13 cellular contexts compared by ENCODE assay signal in genomic region chr16:86498661-86499493, GRCh38. TPM values are rescaled to one million over a fixed set of nuclear protein-coding genes. Genes with fewer than 3 reads are reported as not detected.
A peak's percentile ranks its signal among the peaks of the same experiment; 100 is the strongest.
DNase-seq lines count a peak whose midpoint lies in the region; ATAC-seq, FAIRE-seq and TF ChIP-seq lines count a peak whose summit lies in the region.
"Had no signal": no experiment of that assay in that cellular context is flagged by ENCODE, and none has a peak within 500 bp of the region (broad histone marks: within the 10 kb centered on the region; RNA-seq: fewer than 3 reads in every experiment).

No MANE protein-coding gene starts in this region.

- CTCF ChIA-PET in HepG2 (lab: Yijun Ruan, JAX; ENCODE audit: low intra/inter-chr PET ratio, low total read pairs), result no interaction called here

- H3K79me2 ChIP-seq in HepG2 (ENCODE audit: insufficient read depth, low read length) (no peaks in the 10 kb centered on the region), neural progenitor cell (ENCODE audit: low read depth) (no peaks in the 10 kb centered on the region)

- H3K27ac Mint-ChIP-seq in neural progenitor cell, result no peak overlapping the region

- peaks cover 92% of the 10 kb centered on the region for H3K27me3 Mint-ChIP-seq in neural progenitor cell (ENCODE audit: insufficient read depth, low read depth)

- H3K9ac ChIP-seq in HepG2 (ENCODE audit: insufficient read depth, low read depth, low read length) (no peak overlapping the region), neural progenitor cell (no peak overlapping the region)

- H3K9me3 Mint-ChIP-seq in neural progenitor cell, result no peaks in the 10 kb centered on the region
- H3K9me3 Mint-ChIP-seq: central memory CD8-positive, alpha-beta T cell had no signal

- peaks cover 33% of the 10 kb centered on the region for H3F3A ChIP-seq in neural progenitor cell (ENCODE audit: low read depth)

- TF ChIP-seq EP300 in HepG2 (IDR thresholded peaks at IDR 0.05; ENCODE audit: low read depth in 2 of 2, low read length in 2 of 2) (no peak), HepG2 (CRISPR knock-in tag; IDR thresholded peaks at IDR 0.05; ENCODE audit: borderline replicate concordance) (no peak)

- no peak for ATAC-seq in HepG2
- ATAC-seq in right lobe of liver, result no peak
- no peak for ATAC-seq in HG03175 (IDR thresholded peaks at IDR 0.05; ENCODE audit: unreplicated experiment)

- no peaks in the 10 kb centered on the region; the same call in 1 of the 2 replicates for H4K20me1 ChIP-seq in HepG2 (ENCODE audit: insufficient read depth, low read length)
- peaks cover 100% of the 10 kb centered on the region for H4K20me1 ChIP-seq in neural progenitor cell (ENCODE audit: low read depth)

- H3K4me1 ChIP-seq in HepG2 (ENCODE audit: insufficient read depth, low read length) (peaks cover 9% of the 10 kb centered on the region; the same call in 1 of the 2 replicates), right lobe of liver (no peaks in the 10 kb centered on the region), esophagus squamous epithelium (peaks cover 4 to 49% (median 10%) of the 10 kb centered on the region in 3 donors), neural progenitor cell (peaks cover 35% of the 10 kb centered on the region)

- intact Hi-C loops in HepG2 (cut with micrococcal nuclease; ENCODE audit: unreplicated experiment), result no loop called here
- intact Hi-C loops in right lobe of liver (cut with DNase I), result no loop called here
- intact Hi-C loops in esophagus squamous epithelium (cut with DNase I), result no loop called here

- H3K4me2 ChIP-seq in HepG2 (ENCODE audit: low read depth, low read length), result no peak overlapping the region
- peak overlapping the region; percentile 57 for H3K4me2 ChIP-seq in neural progenitor cell

- DNase-seq in HepG2 (ENCODE audit: low spot score) (no peak), right lobe of liver (no peak), esophagus squamous epithelium (lab: John Stamatoyannopoulos, UW) (no peak), neural progenitor cell (ENCODE audit: low spot score) (peak; percentile 56), SIG-M5 (lab: John Stamatoyannopoulos, UW) (no peak), glomerular visceral epithelial cell (ENCODE audit: extremely low spot score) (no peak), SKM-1 (lab: John Stamatoyannopoulos, UW; ENCODE audit: unreplicated experiment) (no peak)
- DNase-seq: activated gamma-delta T cell treated with Interleukin-2 at 50 U/mL for 16 hours had no signal

- no peak overlapping the region for H3K4me3 Mint-ChIP-seq in neural progenitor cell
- H3K4me3 Mint-ChIP-seq: central memory CD8-positive, alpha-beta T cell had no signal

- TF ChIP-seq POLR2A in HepG2 (IDR thresholded peaks at IDR 0.05; ENCODE audit: insufficient read depth in 1 of 2, low read depth in 2 of 2, low read length in 2 of 2), result no peak
- no peak for TF ChIP-seq POLR2A in right lobe of liver (IDR thresholded peaks at IDR 0.05)
- peak in 1 of 4 donors; percentile 19 for TF ChIP-seq POLR2A in esophagus squamous epithelium (IDR thresholded peaks at IDR 0.05)

- H3K27ac ChIP-seq in HepG2 (ENCODE audit: extremely low read length, insufficient read depth, low read length) (no peak overlapping the region), right lobe of liver (no peak overlapping the region), esophagus squamous epithelium (peak overlapping the region; percentile 76 to 95 (median 92)), neural progenitor cell (no peak overlapping the region)
- H3K27ac ChIP-seq: neutrophil had no signal

- TF ChIP-seq RAD21 in HepG2 (CRISPR knock-in tag; IDR thresholded peaks at IDR 0.05), result no peak

- POLR2A ChIA-PET in HepG2 (lab: Yijun Ruan, JAX), result no interaction called here

- H2AFZ ChIP-seq in HepG2 (ENCODE audit: low read length), result no peak overlapping the region
- no peak overlapping the region for H2AFZ ChIP-seq in neural progenitor cell (replicated peaks)

- peaks cover 24% of the 10 kb centered on the region for H3K4me1 Mint-ChIP-seq in neural progenitor cell
- H3K4me1 Mint-ChIP-seq: central memory CD8-positive, alpha-beta T cell had no signal

- no peaks in the 10 kb centered on the region for H3K36me3 Mint-ChIP-seq in neural progenitor cell

- H3K9me3 ChIP-seq in HepG2 (ENCODE audit: low read length), result no peaks in the 10 kb centered on the region
- no peaks in the 10 kb centered on the region for H3K9me3 ChIP-seq in right lobe of liver
- H3K9me3 ChIP-seq in esophagus squamous epithelium, result no peaks in the 10 kb centered on the region
- no peaks in the 10 kb centered on the region for H3K9me3 ChIP-seq in neural progenitor cell (ENCODE audit: low read depth)
- H3K9me3 ChIP-seq: neutrophil had no signal

- FAIRE-seq in HepG2 (lab: Jason Lieb, UNC), result no peak
- FAIRE-seq: keratinocyte, urothelium cell line had no signal

- H3K4me3 ChIP-seq in HepG2 (replicated peaks in 1 of 3; ENCODE audit: insufficient read depth in 1 of 3, low read depth in 2 of 3, low read length in 3 of 3), result no peak overlapping the region
- no peak overlapping the region for H3K4me3 ChIP-seq in right lobe of liver
- peak overlapping the region; percentile 17 to 63 (median 42) for H3K4me3 ChIP-seq in esophagus squamous epithelium
- H3K4me3 ChIP-seq in neural progenitor cell, result no peak overlapping the region

- H3K27me3 ChIP-seq in HepG2 (ENCODE audit: control insufficient read depth in 1 of 2, insufficient read depth in 2 of 2, low read length in 2 of 2) (peaks cover 25 to 91% of the 10 kb centered on the region in 2 experiments), right lobe of liver (peaks cover 0 to 40% of the 10 kb centered on the region in 2 donors), esophagus squamous epithelium (peaks cover 18 to 100% (median 32%) of the 10 kb centered on the region in 4 donors), neural progenitor cell (peaks cover 100% of the 10 kb centered on the region)

- no TSS peak for BruUV-seq in HepG2 (replicated peaks; lab: Mats Ljungman, UMichigan)

- WGBS in HepG2 (ENCODE audit: low lambda C conversion rate), result 37% methylated on average over 47 of the region's 62 CpGs
- 9% methylated on average over 38 of the region's 62 CpGs for WGBS in right lobe of liver (ENCODE audit: insufficient coverage, low coverage, low lambda C conversion rate, missing lambda C conversion rate)
- 9 to 20% methylated on average over 12 of the region's 62 CpGs for WGBS in esophagus squamous epithelium, 2 donors

- in situ Hi-C loops in HepG2 (cut with HindIII; ENCODE audit: extremely low pct_ligation_motif_present, low pct_unique_long_range_greater_than_20kb), result no loop called here

- H3K36me3 ChIP-seq in HepG2 (replicated peaks in 1 of 2; ENCODE audit: control insufficient read depth in 1 of 2, insufficient read depth in 2 of 2, low read length in 2 of 2), result no peaks in the 10 kb centered on the region
- H3K36me3 ChIP-seq in right lobe of liver, result no peaks in the 10 kb centered on the region
- H3K36me3 ChIP-seq in esophagus squamous epithelium, result no peaks in the 10 kb centered on the region
- H3K36me3 ChIP-seq in neural progenitor cell, result no peaks in the 10 kb centered on the region
- H3K36me3 ChIP-seq: neutrophil had no signal

- TF ChIP-seq CTCF in HepG2 (CRISPR knock-in tag; IDR thresholded peaks at IDR 0.05) (no peak), right lobe of liver (IDR thresholded peaks at IDR 0.05) (no peak), esophagus squamous epithelium (IDR thresholded peaks at IDR 0.05) (no peak), neural progenitor cell (IDR thresholded peaks at IDR 0.05) (no peak)

RNA-seq across cellular contexts. Expression of gene FOXF1, which starts 11.4 kb away (rescaled TPM):
- not detected in 2 replicates for total RNA-seq in HepG2 (2016; rRNA removed; fragmentation: Illumina TruSeq; extraction: Trizol)
- not detected in 2 replicates for total RNA-seq in HepG2 (2016; cell fraction: cytosol; rRNA removed; fragmentation: Illumina TruSeq; extraction: Trizol; ENCODE audit: low read depth)
- not detected in 2 replicates for total RNA-seq in HepG2 (2016; cell fraction: insoluble cytoplasmic fraction; rRNA removed; fragmentation: Illumina TruSeq; extraction: Trizol)
- total RNA-seq in HepG2 (2016; cell fraction: membrane; rRNA removed; fragmentation: Illumina TruSeq; extraction: Trizol), result not detected in 2 replicates
- total RNA-seq in HepG2 (2016; cell fraction: nucleus; rRNA removed; fragmentation: Illumina TruSeq; extraction: Trizol), result not detected in 2 replicates
- not detected in 2 replicates for polyA plus RNA-seq in HepG2 (2011; rRNA removed)
- not detected in 2 replicates for polyA plus RNA-seq in HepG2 (2011; cell fraction: cytosol; rRNA removed)
- polyA plus RNA-seq in HepG2 (2011; cell fraction: nucleus; rRNA removed), result not detected in 2 replicates
- polyA plus RNA-seq in HepG2 (2012), result not detected in 2 replicates
- not detected in 2 replicates for polyA plus RNA-seq in HepG2 (2016; cell fraction: cytosol; fragmentation: Illumina TruSeq; extraction: Trizol; ENCODE audit: low read depth)
- polyA plus RNA-seq in HepG2 (2016; cell fraction: insoluble cytoplasmic fraction; fragmentation: Illumina TruSeq; extraction: Trizol; ENCODE audit: low read depth), result not detected in 2 replicates
- polyA plus RNA-seq in HepG2 (2016; cell fraction: membrane; fragmentation: Illumina TruSeq; extraction: Trizol; ENCODE audit: low read depth), result not detected in 2 replicates
- not detected in 2 replicates for polyA plus RNA-seq in HepG2 (2016; cell fraction: nucleus; fragmentation: Illumina TruSeq; extraction: Trizol; ENCODE audit: insufficient read depth, low read depth)
- 5.0 TPM in 1 of 2 replicates, not detected in the other for polyA minus RNA-seq in HepG2 (2011; rRNA and poly(A)+ RNA removed; ENCODE audit: low replicate concordance)
- polyA minus RNA-seq in HepG2 (2011; cell fraction: cytosol; rRNA and poly(A)+ RNA removed), result not detected in 2 replicates
- not detected in 2 replicates for polyA minus RNA-seq in HepG2 (2011; cell fraction: nucleus; rRNA and poly(A)+ RNA removed)
- total RNA-seq in right lobe of liver, result 1 to 10 TPM in 5 of 6 experiments, under 1 TPM in 1; 0.58 to 1.6 (median 1.2) TPM
- 1 to 10 TPM in 3 of 4 donors, under 1 TPM in 1; 0.76 to 8.6 (median 3.0) TPM for total RNA-seq in esophagus squamous epithelium
- not detected in 2 replicates for total RNA-seq in neural progenitor cell (ENCODE audit: low replicate concordance)
- polyA plus RNA-seq: keratinocyte had no signal

RNA-seq across cellular contexts. Expression of gene MTHFSD, which starts 56.2 kb away (rescaled TPM):
- total RNA-seq in HepG2 (2016; rRNA removed; fragmentation: Illumina TruSeq; extraction: Trizol) (8.9 and 16.3 TPM in 2 replicates), right lobe of liver (10 to 100 TPM in 2 of 6 experiments, 1 to 10 TPM in 4; 5.9 to 11.6 (median 9.0) TPM), esophagus squamous epithelium (10 to 100 TPM; 10.7 to 17.7 (median 14.8) TPM), neural progenitor cell (ENCODE audit: low replicate concordance) (17.4 and 34.6 TPM in 2 replicates)
- total RNA-seq in HepG2 (2016; cell fraction: cytosol; rRNA removed; fragmentation: Illumina TruSeq; extraction: Trizol; ENCODE audit: low read depth), result 3.0 and 3.2 TPM in 2 replicates
- 9.5 and 14.5 TPM in 2 replicates for total RNA-seq in HepG2 (2016; cell fraction: insoluble cytoplasmic fraction; rRNA removed; fragmentation: Illumina TruSeq; extraction: Trizol)
- 6.0 and 6.1 TPM in 2 replicates for total RNA-seq in HepG2 (2016; cell fraction: membrane; rRNA removed; fragmentation: Illumina TruSeq; extraction: Trizol)
- 21.7 and 25.7 TPM in 2 replicates for total RNA-seq in HepG2 (2016; cell fraction: nucleus; rRNA removed; fragmentation: Illumina TruSeq; extraction: Trizol)
- polyA plus RNA-seq in HepG2 (2011; rRNA removed), result 14.2 and 15.8 TPM in 2 replicates
- 5.8 and 6.4 TPM in 2 replicates for polyA plus RNA-seq in HepG2 (2011; cell fraction: cytosol; rRNA removed)
- polyA plus RNA-seq in HepG2 (2011; cell fraction: nucleus; rRNA removed), result 85.9 and 86.6 TPM in 2 replicates
- 8.3 and 11.3 TPM in 2 replicates for polyA plus RNA-seq in HepG2 (2012)
- 1.9 and 2.3 TPM in 2 replicates for polyA plus RNA-seq in HepG2 (2016; cell fraction: cytosol; fragmentation: Illumina TruSeq; extraction: Trizol; ENCODE audit: low read depth)
- polyA plus RNA-seq in HepG2 (2016; cell fraction: insoluble cytoplasmic fraction; fragmentation: Illumina TruSeq; extraction: Trizol; ENCODE audit: low read depth), result 9.8 and 13.1 TPM in 2 replicates
- polyA plus RNA-seq in HepG2 (2016; cell fraction: membrane; fragmentation: Illumina TruSeq; extraction: Trizol; ENCODE audit: low read depth), result 4.8 and 5.1 TPM in 2 replicates
- polyA plus RNA-seq in HepG2 (2016; cell fraction: nucleus; fragmentation: Illumina TruSeq; extraction: Trizol; ENCODE audit: insufficient read depth, low read depth), result 28.2 and 29.9 TPM in 2 replicates
- polyA minus RNA-seq in HepG2 (2011; rRNA and poly(A)+ RNA removed; ENCODE audit: low replicate concordance), result 27.7 and 27.8 TPM in 2 replicates
- 5.9 and 9.4 TPM in 2 replicates for polyA minus RNA-seq in HepG2 (2011; cell fraction: cytosol; rRNA and poly(A)+ RNA removed)
- polyA minus RNA-seq in HepG2 (2011; cell fraction: nucleus; rRNA and poly(A)+ RNA removed), result 76.5 and 82.9 TPM in 2 replicates

Comparison
In these comparisons a context has a peak if more than half of its experiments do, and no peak if none do; other contexts are left out.
1. H3K27ac ChIP-seq: peak in esophagus squamous epithelium (4 of 4); none in HepG2 (single experiment), right lobe of liver (0 of 3) and neural progenitor cell (single experiment).
2. H3K4me3 ChIP-seq: peak in esophagus squamous epithelium (4 of 4); none in HepG2 (0 of 3), right lobe of liver (0 of 3) and neural progenitor cell (single experiment).